Comparison of ENCODE assay signal across 26 cellular contexts in genomic region chr10:50229460-50229859, GRCh38. TPM values are rescaled to one million over a fixed set of nuclear protein-coding genes. Genes with fewer than 3 reads are reported as not detected.
DNase-seq lines count a peak whose midpoint lies in the region; ATAC-seq, FAIRE-seq and TF ChIP-seq lines count a peak whose summit lies in the region.
"Had no signal": no experiment of that assay in that cellular context is flagged by ENCODE, and none has a peak within 500 bp of the region (broad histone marks: within the 10 kb centered on the region; RNA-seq: fewer than 3 reads in every experiment).

No MANE protein-coding gene starts in this region.

- POLR2A ChIA-PET in HepG2 (lab: Yijun Ruan, JAX), result no interaction called here

- TF ChIP-seq CTCF in HepG2 (CRISPR knock-in tag; IDR thresholded peaks at IDR 0.05), result no peak
- no peak for TF ChIP-seq CTCF in endothelial cell (IDR thresholded peaks at IDR 0.05; ENCODE audit: unreplicated experiment)

- no peaks in the 10 kb centered on the region for H3K27me3 ChIP-seq in HepG2 (ENCODE audit: control insufficient read depth in 1 of 2, insufficient read depth in 2 of 2, low read length in 2 of 2)
- H3K27me3 ChIP-seq: BLaER1 had no signal

- CTCF ChIA-PET in HepG2 (lab: Yijun Ruan, JAX; ENCODE audit: low intra/inter-chr PET ratio, low total read pairs), result no interaction called here

- BruUV-seq in HepG2 (replicated peaks; lab: Mats Ljungman, UMichigan), result no TSS peak

- H3K27ac Mint-ChIP-seq in dendritic cell treated with granulocyte-macrophage colony-stimulating factor and Interleukin-4, amounts not matched to agents 40 ng/mL and 50 ng/mL, for 4 days, result peak overlapping the region; percentile 20
- H3K27ac Mint-ChIP-seq in memory B cell, result peak overlapping the region; percentile 18
- H3K27ac Mint-ChIP-seq in endothelial cell (ENCODE audit: unreplicated experiment), result no peak overlapping the region
- H3K27ac Mint-ChIP-seq: CD14-positive monocyte; CD4-positive, alpha-beta memory T cell; CD4-positive, CD25-positive, alpha-beta regulatory T cell; CD8-positive, alpha-beta memory T cell had no signal

- no peaks in the 10 kb centered on the region for H3K36me3 ChIP-seq in HepG2 (replicated peaks in 1 of 2; ENCODE audit: control insufficient read depth in 1 of 2, insufficient read depth in 2 of 2, low read length in 2 of 2)
- H3K36me3 ChIP-seq: BE2C, BLaER1 had no signal

- DNase-seq in HepG2 (ENCODE audit: low spot score) (no peak), memory B cell (ENCODE audit: low spot score in 2 of 2) (no peak), endothelial cell (ENCODE audit: low spot score) (no peak)
- no peak for DNase-seq in activated CD4-positive, alpha-beta T cell treated with anti-CD3 and anti-CD28 coated beads for 48 hours
- DNase-seq: 8988T; ACHN; BE2C; C1 segment of cervical spinal cord; CD4-positive, alpha-beta memory T cell; CD4-positive, CD25-positive, alpha-beta regulatory T cell; CD8-positive, alpha-beta memory T cell; COR-L47; DMS 273 treated with DMSO at 0.1 percent for 48 hours; DMS153; DMS53; DMS79; DND-41; EL; GDM1 had no signal

- TF ChIP-seq POLR2A in HepG2 (IDR thresholded peaks at IDR 0.05; ENCODE audit: insufficient read depth in 1 of 2, low read depth in 2 of 2, low read length in 2 of 2), result no peak

- H2AFZ ChIP-seq in HepG2 (ENCODE audit: low read length), result no peak overlapping the region

- FAIRE-seq in HepG2 (lab: Jason Lieb, UNC), result no peak
- FAIRE-seq: A204.1, GM12878, GM12892 had no signal

- H3K4me3 ChIP-seq in HepG2 (replicated peaks in 1 of 3; ENCODE audit: insufficient read depth in 1 of 3, low read depth in 2 of 3, low read length in 3 of 3), result no peak overlapping the region
- H3K4me3 ChIP-seq: BLaER1, GM12878 had no signal

- H3K4me1 ChIP-seq in HepG2 (ENCODE audit: insufficient read depth, low read length), result peaks cover 72% of the 10 kb centered on the region
- H3K4me1 ChIP-seq: BE2C, BLaER1 had no signal

- H3K27ac ChIP-seq in HepG2 (ENCODE audit: extremely low read length, insufficient read depth, low read length), result no peak overlapping the region
- H3K27ac ChIP-seq: BLaER1 had no signal

- no peaks in the 10 kb centered on the region for H3K36me3 Mint-ChIP-seq in dendritic cell treated with granulocyte-macrophage colony-stimulating factor and Interleukin-4, amounts not matched to agents 40 ng/mL and 50 ng/mL, for 4 days (ENCODE audit: low read depth)
- H3K36me3 Mint-ChIP-seq in memory B cell (no peaks in the 10 kb centered on the region), endothelial cell (ENCODE audit: low read depth, unreplicated experiment) (no peaks in the 10 kb centered on the region)
- H3K36me3 Mint-ChIP-seq: CD14-positive monocyte; CD4-positive, alpha-beta memory T cell; CD4-positive, CD25-positive, alpha-beta regulatory T cell; CD8-positive, alpha-beta memory T cell had no signal

- H3K4me3 Mint-ChIP-seq in dendritic cell treated with granulocyte-macrophage colony-stimulating factor and Interleukin-4, amounts not matched to agents 40 ng/mL and 50 ng/mL, for 4 days, result no peak overlapping the region
- no peak overlapping the region for H3K4me3 Mint-ChIP-seq in memory B cell
- no peak overlapping the region for H3K4me3 Mint-ChIP-seq in endothelial cell (ENCODE audit: unreplicated experiment)
- H3K4me3 Mint-ChIP-seq: CD14-positive monocyte; CD4-positive, alpha-beta memory T cell; CD4-positive, CD25-positive, alpha-beta regulatory T cell; CD8-positive, alpha-beta memory T cell had no signal

- H3K9ac ChIP-seq in HepG2 (ENCODE audit: insufficient read depth, low read depth, low read length), result no peak overlapping the region
- H3K9ac ChIP-seq: BLaER1 had no signal

- peaks cover 21% of the 10 kb centered on the region for H3K4me1 Mint-ChIP-seq in dendritic cell treated with granulocyte-macrophage colony-stimulating factor and Interleukin-4, amounts not matched to agents 40 ng/mL and 50 ng/mL, for 4 days (ENCODE audit: low read depth)
- H3K4me1 Mint-ChIP-seq in memory B cell (peaks cover 4% of the 10 kb centered on the region), endothelial cell (ENCODE audit: unreplicated experiment) (no peaks in the 10 kb centered on the region)
- H3K4me1 Mint-ChIP-seq: CD14-positive monocyte; CD4-positive, alpha-beta memory T cell; CD4-positive, CD25-positive, alpha-beta regulatory T cell; CD8-positive, alpha-beta memory T cell had no signal

- H3K27me3 Mint-ChIP-seq in dendritic cell treated with granulocyte-macrophage colony-stimulating factor and Interleukin-4, amounts not matched to agents 40 ng/mL and 50 ng/mL, for 4 days, result peaks cover 38% of the 10 kb centered on the region
- H3K27me3 Mint-ChIP-seq in memory B cell (peaks cover 3% of the 10 kb centered on the region), endothelial cell (ENCODE audit: unreplicated experiment) (no peaks in the 10 kb centered on the region)

- H3K4me2 ChIP-seq in HepG2 (ENCODE audit: low read depth, low read length), result no peak overlapping the region
- H3K4me2 ChIP-seq: BLaER1 had no signal

- H3K79me2 ChIP-seq in HepG2 (ENCODE audit: insufficient read depth, low read length), result no peaks in the 10 kb centered on the region

- WGBS in HepG2 (ENCODE audit: low lambda C conversion rate), result 59% methylated on average over 1 of the region's 1 CpG

- no peaks in the 10 kb centered on the region for H3K9me3 ChIP-seq in HepG2 (ENCODE audit: low read length)
- H3K9me3 ChIP-seq: BE2C, BLaER1 had no signal

- TF ChIP-seq EP300 in HepG2 (IDR thresholded peaks at IDR 0.05; ENCODE audit: low read depth in 2 of 2, low read length in 2 of 2), result no peak
- TF ChIP-seq EP300 in HepG2 (CRISPR knock-in tag; IDR thresholded peaks at IDR 0.05; ENCODE audit: borderline replicate concordance), result no peak

- no peaks in the 10 kb centered on the region for H4K20me1 ChIP-seq in HepG2 (ENCODE audit: insufficient read depth, low read length)
- H4K20me1 ChIP-seq: BLaER1 had no signal

- ATAC-seq in HepG2 (no peak), memory B cell (ENCODE audit: low read depth) (no peak), HG03039 (IDR thresholded peaks at IDR 0.05; ENCODE audit: unreplicated experiment) (no peak)
- ATAC-seq: GM12878 had no signal

- no peak for TF ChIP-seq RAD21 in HepG2 (CRISPR knock-in tag; IDR thresholded peaks at IDR 0.05)

- in situ Hi-C loops in HepG2 (cut with HindIII; ENCODE audit: extremely low pct_ligation_motif_present, low pct_unique_long_range_greater_than_20kb), result no loop called here

- H3K9me3 Mint-ChIP-seq in dendritic cell treated with granulocyte-macrophage colony-stimulating factor and Interleukin-4, amounts not matched to agents 40 ng/mL and 50 ng/mL, for 4 days, result no peaks in the 10 kb centered on the region
- no peaks in the 10 kb centered on the region for H3K9me3 Mint-ChIP-seq in memory B cell
- H3K9me3 Mint-ChIP-seq in endothelial cell (ENCODE audit: unreplicated experiment), result no peaks in the 10 kb centered on the region
- H3K9me3 Mint-ChIP-seq: CD14-positive monocyte; CD4-positive, alpha-beta memory T cell; CD8-positive, alpha-beta memory T cell had no signal

- intact Hi-C loops in dendritic cell treated with granulocyte-macrophage colony-stimulating factor and Interleukin-4, amounts not matched to agents 40 ng/mL and 50 ng/mL, for 4 days (cut with micrococcal nuclease), result no loop called here
- intact Hi-C loops in HepG2 (cut with micrococcal nuclease; ENCODE audit: unreplicated experiment), result no loop called here

TF ChIP-seq in HepG2, 621 proteins besides CTCF, POLR2A, EP300 and RAD21 (continues in another document):
- TF ChIP-seq GLMP (CRISPR knock-in tag; IDR thresholded peaks at IDR 0.05; ENCODE audit: borderline replicate concordance), result no peak
- TF ChIP-seq ZBTB26 (CRISPR knock-in tag; IDR thresholded peaks at IDR 0.05; ENCODE audit: borderline replicate concordance), result no peak

RNA-seq across cellular contexts. Expression of gene ASAH2, which starts 21.9 kb away (rescaled TPM):
- total RNA-seq in HepG2 (2016; rRNA removed; fragmentation: Illumina TruSeq; extraction: Trizol) (8.9 and 16.0 TPM in 2 replicates), endothelial cell (ENCODE audit: unreplicated experiment) (1.7 TPM)
- 1.1 and 1.7 TPM in 2 replicates for total RNA-seq in HepG2 (2016; cell fraction: cytosol; rRNA removed; fragmentation: Illumina TruSeq; extraction: Trizol; ENCODE audit: low read depth)
- total RNA-seq in HepG2 (2016; cell fraction: insoluble cytoplasmic fraction; rRNA removed; fragmentation: Illumina TruSeq; extraction: Trizol), result 8.2 and 13.2 TPM in 2 replicates
- 2.7 and 6.0 TPM in 2 replicates for total RNA-seq in HepG2 (2016; cell fraction: membrane; rRNA removed; fragmentation: Illumina TruSeq; extraction: Trizol)
- 12.5 and 13.1 TPM in 2 replicates for total RNA-seq in HepG2 (2016; cell fraction: nucleus; rRNA removed; fragmentation: Illumina TruSeq; extraction: Trizol)
- 14.8 and 17.9 TPM in 2 replicates for polyA plus RNA-seq in HepG2 (2011; rRNA removed)
- 10.0 and 11.0 TPM in 2 replicates for polyA plus RNA-seq in HepG2 (2011; cell fraction: cytosol; rRNA removed)
- 8.1 and 9.8 TPM in 2 replicates for polyA plus RNA-seq in HepG2 (2011; cell fraction: nucleus; rRNA removed)
- 4.6 TPM in 2 replicates for polyA plus RNA-seq in HepG2 (2012)
- 0.70 and 1.3 TPM in 2 replicates for polyA plus RNA-seq in HepG2 (2016; cell fraction: cytosol; fragmentation: Illumina TruSeq; extraction: Trizol; ENCODE audit: low read depth)
- 3.4 and 6.6 TPM in 2 replicates for polyA plus RNA-seq in HepG2 (2016; cell fraction: insoluble cytoplasmic fraction; fragmentation: Illumina TruSeq; extraction: Trizol; ENCODE audit: low read depth)
- polyA plus RNA-seq in HepG2 (2016; cell fraction: membrane; fragmentation: Illumina TruSeq; extraction: Trizol; ENCODE audit: low read depth), result 0.94 and 1.8 TPM in 2 replicates
- polyA plus RNA-seq in HepG2 (2016; cell fraction: nucleus; fragmentation: Illumina TruSeq; extraction: Trizol; ENCODE audit: insufficient read depth, low read depth), result 12.1 and 13.5 TPM in 2 replicates
- polyA minus RNA-seq in HepG2 (2011; rRNA and poly(A)+ RNA removed; ENCODE audit: low replicate concordance), result 2.8 and 27.5 TPM in 2 replicates
- polyA minus RNA-seq in HepG2 (2011; cell fraction: cytosol; rRNA and poly(A)+ RNA removed), result 15.3 and 18.1 TPM in 2 replicates
- 15.1 and 15.3 TPM in 2 replicates for polyA minus RNA-seq in HepG2 (2011; cell fraction: nucleus; rRNA and poly(A)+ RNA removed)
- polyA plus RNA-seq: CD14-positive monocyte had no signal
